Comparison of ENCODE assay signal across 9 cellular contexts in the genomic region with DNA sequence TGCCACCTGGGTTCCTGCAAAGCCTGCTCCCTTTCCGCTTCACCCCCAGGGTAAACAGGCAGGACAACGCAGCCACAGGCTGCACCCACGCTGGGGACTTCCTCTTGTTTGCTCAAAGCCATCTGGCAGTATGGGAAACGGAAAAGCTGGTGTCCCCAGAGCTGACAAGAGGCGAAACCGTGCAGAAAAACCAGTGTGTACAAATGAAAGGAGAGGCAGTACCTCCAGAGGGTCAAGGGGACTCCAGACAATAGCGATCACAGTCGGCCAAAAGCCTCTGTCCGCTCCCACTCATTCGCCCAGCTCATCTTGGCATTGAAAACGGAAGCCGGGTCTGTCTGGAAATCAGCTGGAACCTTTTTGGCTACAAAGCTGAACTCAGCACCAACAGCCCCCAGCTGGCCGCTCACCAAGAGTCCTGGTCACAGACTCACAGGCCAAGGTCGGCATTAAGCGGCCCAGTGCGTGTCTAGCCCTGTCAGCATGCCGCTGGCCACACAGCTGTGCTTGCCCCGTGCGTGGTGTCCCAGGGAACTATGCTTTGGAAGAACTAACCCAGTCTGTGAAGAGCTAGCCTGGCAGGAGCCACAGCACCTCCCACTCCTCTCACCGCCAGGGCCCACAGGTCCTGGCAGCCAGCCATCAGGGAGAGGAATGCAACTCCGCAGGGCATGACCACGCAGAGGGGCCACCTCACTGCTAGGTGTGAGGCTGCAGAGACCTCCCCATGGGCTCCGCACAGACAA. TPM values are rescaled to one million over a fixed set of nuclear protein-coding genes. Genes with fewer than 3 reads are reported as not detected.
A peak's percentile ranks its signal among the peaks of the same experiment; 100 is the strongest.
DNase-seq lines count a peak whose midpoint lies in the region; ATAC-seq, FAIRE-seq and TF ChIP-seq lines count a peak whose summit lies in the region.
"Had no signal": no experiment of that assay in that cellular context is flagged by ENCODE, and none has a peak within 500 bp of the region (broad histone marks: within the 10 kb centered on the region; RNA-seq: fewer than 3 reads in every experiment).

No MANE protein-coding gene starts in this region.

- H3K27me3 ChIP-seq in upper lobe of right lung: no peaks in the 10 kb centered on the region

- no peaks in the 10 kb centered on the region for H3K27me3 Mint-ChIP-seq in memory B cell

- peaks cover 10% of the 10 kb centered on the region for H3K36me3 Mint-ChIP-seq in memory B cell
- H3K36me3 Mint-ChIP-seq: natural killer cell treated with Interleukin-12 subunit alpha and Interleukin-12 subunit beta and Interleukin-15 and Interleukin-18, amount 100 ng/mL, for 72 hours had no signal

- no peak for DNase-seq in GM12891 (ENCODE audit: insufficient read length, low spot score)
- peak; percentile 43 for DNase-seq in NCI-H2196 treated with DMSO at 0.1 percent for 48 hours (lab: John Stamatoyannopoulos, UW; ENCODE audit: unreplicated experiment)
- no peak for DNase-seq in memory B cell (ENCODE audit: low spot score in 2 of 2)
- peak; percentile 89 for DNase-seq in upper lobe of right lung
- no peak for DNase-seq in activated CD4-positive, alpha-beta T cell treated with anti-CD3 and anti-CD28 coated beads for 1 hour

- no peaks in the 10 kb centered on the region for H3K36me3 ChIP-seq in upper lobe of right lung

- H3K4me3 ChIP-seq in upper lobe of right lung: peak overlapping the region; percentile 0

- H3K4me1 Mint-ChIP-seq in memory B cell: peaks cover 52% of the 10 kb centered on the region

- peak; percentile 28 for ATAC-seq in memory B cell (ENCODE audit: low read depth)
- peak; percentile 68 for ATAC-seq in upper lobe of right lung
- ATAC-seq in GM19452 (IDR thresholded peaks at IDR 0.05; ENCODE audit: unreplicated experiment): no peak
- ATAC-seq in GM21576 (IDR thresholded peaks at IDR 0.05; ENCODE audit: unreplicated experiment): no peak

- intact Hi-C loops in upper lobe of right lung (cut with DNase I): no loop called here

- no peak for TF ChIP-seq POLR2A in GM12891 (IDR thresholded peaks at IDR 0.05; ENCODE audit: low read depth, low read length)

- FAIRE-seq in GM12891 (lab: Jason Lieb, UNC): peak; percentile 50

- peak overlapping the region; percentile 81 for H3K27ac Mint-ChIP-seq in memory B cell
- H3K27ac Mint-ChIP-seq: natural killer cell treated with Interleukin-12 subunit alpha and Interleukin-12 subunit beta and Interleukin-15 and Interleukin-18, amount 100 ng/mL, for 72 hours had no signal

- no peaks in the 10 kb centered on the region for H3K9me3 ChIP-seq in upper lobe of right lung

- H3K4me3 Mint-ChIP-seq in memory B cell: peak overlapping the region; percentile 62
- H3K4me3 Mint-ChIP-seq: natural killer cell treated with Interleukin-12 subunit alpha and Interleukin-12 subunit beta and Interleukin-15 and Interleukin-18, amount 100 ng/mL, for 72 hours had no signal

- peaks cover 86% of the 10 kb centered on the region for H3K4me1 ChIP-seq in upper lobe of right lung

- no peaks in the 10 kb centered on the region for H3K9me3 Mint-ChIP-seq in memory B cell
- H3K9me3 Mint-ChIP-seq: natural killer cell treated with Interleukin-12 subunit alpha and Interleukin-12 subunit beta and Interleukin-15 and Interleukin-18, amount 100 ng/mL, for 72 hours had no signal

- TF ChIP-seq CTCF in upper lobe of right lung (IDR thresholded peaks at IDR 0.05): no peak

- H3K27ac ChIP-seq in cingulate gyrus (ENCODE audit: low read depth, low read length) (peak overlapping the region; percentile 73), upper lobe of right lung (peak overlapping the region; percentile 86)

TF ChIP-seq in GM12891, 5 proteins besides CTCF, POLR2A, EP300 and RAD21:
- TF ChIP-seq POLR2AphosphoS5 (IDR thresholded peaks at IDR 0.05; ENCODE audit: low read depth, low read length) (no peak), PAX5 (IDR thresholded peaks at IDR 0.05; ENCODE audit: insufficient read depth, low read length, severe bottlenecking) (no peak), SPI1 (IDR thresholded peaks at IDR 0.05; ENCODE audit: low read depth, low read length) (no peak), POU2F2 (IDR thresholded peaks at IDR 0.05; ENCODE audit: low read depth, low read length) (no peak), TAF1 (IDR thresholded peaks at IDR 0.05; ENCODE audit: low read depth, low read length) (no peak)

RNA-seq across cellular contexts. Expression of a gene that starts 10.4 kb away (rescaled TPM):
- 3.1 TPM for polyA plus RNA-seq in GM12891 (2012; ENCODE audit: low read depth, missing spikeins)
- 168 TPM for total RNA-seq in upper lobe of right lung

Comparison
In these comparisons a context has a peak if more than half of its experiments do, and no peak if none do; other contexts are left out.
1. DNase-seq: peak in NCI-H2196 treated with DMSO at 0.1 percent for 48 hours (single experiment) and upper lobe of right lung (single experiment); none in GM12891 (single experiment), memory B cell (0 of 2) and activated CD4-positive, alpha-beta T cell treated with anti-CD3 and anti-CD28 coated beads for 1 hour (single experiment).
2. ATAC-seq: peak in memory B cell (single experiment) and upper lobe of right lung (single experiment); none in GM19452 (single experiment) and GM21576 (single experiment).